ENCODE assay signal across 1 cellular context in genomic region chr18:75779910-75780309, GRCh38.
TF ChIP-seq lines count a peak whose summit lies in the region.

No MANE protein-coding gene starts in this region.

TF ChIP-seq in GM23338, 12 proteins besides CTCF, POLR2A, EP300 and RAD21 (continued from another document):
- TF ChIP-seq ZNF462 (CRISPR knock-in tag; IDR thresholded peaks at IDR 0.05): no peak
- no peak for TF ChIP-seq JUNB (IDR thresholded peaks at IDR 0.05; ENCODE audit: unreplicated experiment)
TF ChIP-seq in GM23338: peak in this region for 0.
